Comparison of ENCODE assay signal across 16 cellular contexts in genomic region chr10:5453749-5454489, GRCh38. TPM values are rescaled to one million over a fixed set of nuclear protein-coding genes. Genes with fewer than 3 reads are reported as not detected.
"Had no signal": no experiment of that assay in that cellular context is flagged by ENCODE, and none has a peak within 500 bp of the region (broad histone marks: within the 10 kb centered on the region; RNA-seq: fewer than 3 reads in every experiment).

No MANE protein-coding gene starts in this region.

- H3K4me2 ChIP-seq: hepatocyte had no signal

- H3K9me3 ChIP-seq: neutrophil, right atrium auricular region, suprapubic skin had no signal

- H3K27ac ChIP-seq: hepatocyte, neutrophil, right atrium auricular region, suprapubic skin had no signal

- H3K4me3 ChIP-seq: hepatocyte, right atrium auricular region, suprapubic skin had no signal

- H3K4me1 Mint-ChIP-seq: activated T-helper 17 cell treated with anti-CD3 and anti-CD28 coated beads, Interleukin-2, amount 50 U/mL, for 72 hours; stimulated activated memory B cell treated with anti-CD40 and anti-IgM and Interleukin-4, amounts not matched to agents 10 μg/mL and 1 μg/mL and 100 μg/mL, for 72 hours had no signal

- H3K27me3 ChIP-seq: hepatocyte, neutrophil, right atrium auricular region, suprapubic skin had no signal

- H3K27me3 Mint-ChIP-seq: activated naive CD4-positive, alpha-beta T cell treated with anti-CD3 and anti-CD28 coated beads, Interleukin-2, amount 10 ng/mL, durations not matched to agents 7 days and 5 days; activated T-helper 17 cell treated with anti-CD3 and anti-CD28 coated beads, Interleukin-2, amount 50 U/mL, for 72 hours; brain; dendritic cell treated with granulocyte-macrophage colony-stimulating factor and Interleukin-4, amounts not matched to agents 40 ng/mL and 50 ng/mL, for 4 days; effector memory CD8-positive, alpha-beta T cell; stimulated activated memory B cell treated with anti-CD40 and anti-IgM and Interleukin-4, amounts not matched to agents 10 μg/mL and 1 μg/mL and 100 μg/mL, for 72 hours had no signal

- H3K27ac Mint-ChIP-seq: activated naive CD4-positive, alpha-beta T cell treated with anti-CD3 and anti-CD28 coated beads, Interleukin-2, amount 10 ng/mL, durations not matched to agents 7 days and 5 days; activated T-helper 17 cell treated with anti-CD3 and anti-CD28 coated beads, Interleukin-2, amount 50 U/mL, for 72 hours; dendritic cell treated with granulocyte-macrophage colony-stimulating factor and Interleukin-4, amounts not matched to agents 40 ng/mL and 50 ng/mL, for 4 days; effector memory CD8-positive, alpha-beta T cell; stimulated activated memory B cell treated with anti-CD40 and anti-IgM and Interleukin-4, amounts not matched to agents 10 μg/mL and 1 μg/mL and 100 μg/mL, for 72 hours had no signal

- H3K9me3 Mint-ChIP-seq: activated naive CD4-positive, alpha-beta T cell treated with anti-CD3 and anti-CD28 coated beads, Interleukin-2, amount 10 ng/mL, durations not matched to agents 7 days and 5 days; activated T-helper 17 cell treated with anti-CD3 and anti-CD28 coated beads, Interleukin-2, amount 50 U/mL, for 72 hours; brain; dendritic cell treated with granulocyte-macrophage colony-stimulating factor and Interleukin-4, amounts not matched to agents 40 ng/mL and 50 ng/mL, for 4 days; effector memory CD8-positive, alpha-beta T cell; stimulated activated memory B cell treated with anti-CD40 and anti-IgM and Interleukin-4, amounts not matched to agents 10 μg/mL and 1 μg/mL and 100 μg/mL, for 72 hours had no signal

- H2AFZ ChIP-seq: hepatocyte had no signal

- DNase-seq: activated CD4-positive, alpha-beta T cell treated with anti-CD3 and anti-CD28 coated beads for 1 hour; activated naive CD4-positive, alpha-beta T cell treated with anti-CD3 and anti-CD28 coated beads, Interleukin-2, amount 10 ng/mL, durations not matched to agents 7 days and 5 days; effector memory CD8-positive, alpha-beta T cell; erythroblast had no signal

- ATAC-seq: activated T-helper 17 cell treated with anti-CD3 and anti-CD28 coated beads, Interleukin-2, amount 50 U/mL, for 72 hours; effector memory CD8-positive, alpha-beta T cell; stimulated activated memory B cell treated with anti-CD40 and anti-IgM and Interleukin-4, amounts not matched to agents 10 μg/mL and 1 μg/mL and 100 μg/mL, for 72 hours had no signal

- H3K4me1 ChIP-seq: right atrium auricular region had no signal

- H3K4me3 Mint-ChIP-seq: activated naive CD4-positive, alpha-beta T cell treated with anti-CD3 and anti-CD28 coated beads, Interleukin-2, amount 10 ng/mL, durations not matched to agents 7 days and 5 days; activated T-helper 17 cell treated with anti-CD3 and anti-CD28 coated beads, Interleukin-2, amount 50 U/mL, for 72 hours; brain; dendritic cell treated with granulocyte-macrophage colony-stimulating factor and Interleukin-4, amounts not matched to agents 40 ng/mL and 50 ng/mL, for 4 days; effector memory CD8-positive, alpha-beta T cell; stimulated activated memory B cell treated with anti-CD40 and anti-IgM and Interleukin-4, amounts not matched to agents 10 μg/mL and 1 μg/mL and 100 μg/mL, for 72 hours had no signal

RNA-seq across cellular contexts. Expression of gene CALML5, which starts 45.5 kb away (rescaled TPM):
- total RNA-seq: activated T-helper 17 cell treated with anti-CD3 and anti-CD28 coated beads, Interleukin-2, amount 50 U/mL, for 72 hours; hepatocyte; kidney epithelial cell; mesenteric fat pad; right atrium auricular region; T-helper 2 cell treated with Interferon-gamma antibody and Interleukin-4, amounts not matched to agents 100 ng/mL and 5 ng/mL, for 36 hours; ureter had no signal
- polyA plus RNA-seq: hepatocyte had no signal

RNA-seq across cellular contexts. Expression of gene TUBAL3, which starts 49.3 kb away (rescaled TPM):
- total RNA-seq: activated T-helper 17 cell treated with anti-CD3 and anti-CD28 coated beads, Interleukin-2, amount 50 U/mL, for 72 hours; mesenteric fat pad; T-helper 2 cell treated with Interferon-gamma antibody and Interleukin-4, amounts not matched to agents 100 ng/mL and 5 ng/mL, for 36 hours; ureter had no signal
